Comparison of ENCODE assay signal across 1 cellular context in the genomic region with DNA sequence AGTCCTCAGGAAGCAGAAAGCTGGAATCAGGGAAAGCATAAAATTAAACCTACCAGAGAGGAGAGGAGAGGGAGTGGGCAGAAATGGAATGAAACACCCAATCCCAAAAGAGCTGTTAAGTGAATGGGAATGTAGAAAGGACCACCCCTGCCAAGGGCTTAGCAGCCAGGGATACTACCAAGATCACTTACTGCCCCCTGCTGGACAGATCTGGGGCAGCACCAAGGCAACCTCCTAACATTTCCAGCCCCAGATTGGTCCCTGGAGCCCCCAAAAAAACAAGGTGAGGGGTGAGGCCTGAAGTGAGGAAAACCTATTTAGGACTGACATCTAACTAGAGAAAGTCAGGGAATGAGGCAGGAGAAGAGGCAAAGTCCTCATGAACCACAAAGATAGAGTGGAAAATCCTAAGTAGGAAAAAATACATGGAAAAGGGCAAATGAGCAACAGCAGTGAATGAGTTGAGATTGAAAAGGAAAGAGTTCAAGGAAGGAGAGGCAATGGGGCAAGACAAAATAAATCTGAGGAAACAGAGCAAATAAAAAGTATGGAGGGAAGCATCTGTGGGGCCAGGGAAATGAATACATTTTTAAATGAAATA.
TF ChIP-seq lines count a peak whose summit lies in the region.

No MANE protein-coding gene starts in this region.

TF ChIP-seq in HCT116, 20 proteins besides CTCF, POLR2A, EP300 and RAD21 (continued from another document):
- TF ChIP-seq, protein P1, sequence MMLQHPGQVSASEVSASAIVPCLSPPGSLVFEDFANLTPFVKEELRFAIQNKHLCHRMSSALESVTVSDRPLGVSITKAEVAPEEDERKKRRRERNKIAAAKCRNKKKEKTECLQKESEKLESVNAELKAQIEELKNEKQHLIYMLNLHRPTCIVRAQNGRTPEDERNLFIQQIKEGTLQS (IDR thresholded peaks at IDR 0.05): no peak
- TF ChIP-seq YY1 (IDR thresholded peaks at IDR 0.05; ENCODE audit: extremely low read depth, insufficient replicate concordance, low read depth, low read length) (no peak), EZH2phosphoT487 (IDR thresholded peaks at IDR 0.05; ENCODE audit: borderline replicate concordance) (no peak), TCF7L2 (IDR thresholded peaks at IDR 0.05; ENCODE audit: borderline replicate concordance, extremely low read depth, insufficient read depth, insufficient read length) (no peak), SP1 (IDR thresholded peaks at IDR 0.05; ENCODE audit: low read depth) (no peak), EGR1 (IDR thresholded peaks at IDR 0.05; ENCODE audit: low read depth) (no peak), SIN3A (IDR thresholded peaks at IDR 0.05; ENCODE audit: low read depth) (no peak), ZNF274 (IDR thresholded peaks at IDR 0.05; ENCODE audit: low read depth, low read length) (no peak), CBX3 (IDR thresholded peaks at IDR 0.05; ENCODE audit: low read depth) (no peak), ELF1 (IDR thresholded peaks at IDR 0.05; ENCODE audit: borderline replicate concordance, low read depth) (no peak), POLR2AphosphoS5 (IDR thresholded peaks at IDR 0.05; ENCODE audit: low read depth, low read length) (no peak), SRF (IDR thresholded peaks at IDR 0.05; ENCODE audit: low read depth) (no peak)
- TF ChIP-seq, protein P2, sequence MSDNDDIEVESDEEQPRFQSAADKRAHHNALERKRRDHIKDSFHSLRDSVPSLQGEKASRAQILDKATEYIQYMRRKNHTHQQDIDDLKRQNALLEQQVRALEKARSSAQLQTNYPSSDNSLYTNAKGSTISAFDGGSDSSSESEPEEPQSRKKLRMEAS (IDR thresholded peaks at IDR 0.05): no peak
- TF ChIP-seq, protein P3, sequence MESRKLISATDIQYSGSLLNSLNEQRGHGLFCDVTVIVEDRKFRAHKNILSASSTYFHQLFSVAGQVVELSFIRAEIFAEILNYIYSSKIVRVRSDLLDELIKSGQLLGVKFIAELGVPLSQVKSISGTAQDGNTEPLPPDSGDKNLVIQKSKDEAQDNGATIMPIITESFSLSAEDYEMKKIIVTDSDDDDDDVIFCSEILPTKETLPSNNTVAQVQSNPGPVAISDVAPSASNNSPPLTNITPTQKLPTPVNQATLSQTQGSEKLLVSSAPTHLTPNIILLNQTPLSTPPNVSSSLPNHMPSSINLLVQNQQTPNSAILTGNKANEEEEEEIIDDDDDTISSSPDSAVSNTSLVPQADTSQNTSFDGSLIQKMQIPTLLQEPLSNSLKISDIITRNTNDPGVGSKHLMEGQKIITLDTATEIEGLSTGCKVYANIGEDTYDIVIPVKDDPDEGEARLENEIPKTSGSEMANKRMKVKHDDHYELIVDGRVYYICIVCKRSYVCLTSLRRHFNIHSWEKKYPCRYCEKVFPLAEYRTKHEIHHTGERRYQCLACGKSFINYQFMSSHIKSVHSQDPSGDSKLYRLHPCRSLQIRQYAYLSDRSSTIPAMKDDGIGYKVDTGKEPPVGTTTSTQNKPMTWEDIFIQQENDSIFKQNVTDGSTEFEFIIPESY (IDR thresholded peaks at IDR 0.05; ENCODE audit: extremely low read depth, insufficient replicate concordance, low read length): no peak
